Comparison of ENCODE assay signal across 16 cellular contexts in the genomic region with DNA sequence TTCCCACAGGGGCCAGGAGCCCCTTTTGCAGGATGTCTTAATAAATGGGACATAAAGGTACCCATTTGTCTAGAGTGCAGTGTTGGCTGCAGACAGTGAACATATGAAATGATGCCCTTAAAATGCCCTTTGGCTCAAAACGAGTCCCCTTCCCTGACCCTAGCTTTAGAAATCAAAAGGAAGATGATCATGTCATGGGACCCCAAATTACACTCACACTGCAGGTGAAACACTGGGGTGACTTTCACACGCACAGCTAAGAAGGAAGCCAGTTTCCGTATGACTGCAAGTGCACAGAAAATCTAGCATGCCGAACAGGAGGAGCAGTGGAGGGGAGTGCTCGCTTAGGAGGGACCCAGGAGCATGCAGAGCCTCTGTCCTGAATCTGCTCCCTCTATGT.
A peak's percentile ranks its signal among the peaks of the same experiment; 100 is the strongest.
DNase-seq lines count a peak whose midpoint lies in the region; ATAC-seq, FAIRE-seq and TF ChIP-seq lines count a peak whose summit lies in the region.
"Had no signal": no experiment of that assay in that cellular context is flagged by ENCODE, and none has a peak within 500 bp of the region (broad histone marks: within the 10 kb centered on the region; RNA-seq: fewer than 3 reads in every experiment).

No MANE protein-coding gene starts in this region.

- WGBS in mesenchymal stem cell = 76% methylated on average over 5 of the region's 5 CpGs

- H2BK15ac ChIP-seq in mesenchymal stem cell (ENCODE audit: low read depth, poor library complexity, severe bottlenecking) = peak overlapping the region; percentile 40

- H4K20me1 ChIP-seq in neural progenitor cell (ENCODE audit: low read depth) = no peaks in the 10 kb centered on the region

- in situ Hi-C loops in GM13976 (cut with MboI; ENCODE audit: low sequenced_read_pairs, unreplicated experiment) = no loop called here

- no peaks in the 10 kb centered on the region for H3K9me3 Mint-ChIP-seq in natural killer cell treated with Interleukin-12 subunit alpha and Interleukin-12 subunit beta and Interleukin-15 and Interleukin-18, amount 100 ng/mL, for 72 hours
- H3K9me3 Mint-ChIP-seq in natural killer cell (no peaks in the 10 kb centered on the region), neural progenitor cell (no peaks in the 10 kb centered on the region)
- H3K9me3 Mint-ChIP-seq in activated naive CD8-positive, alpha-beta T cell (ENCODE audit: low read depth) = no peaks in the 10 kb centered on the region
- H3K9me3 Mint-ChIP-seq: activated naive CD8-positive, alpha-beta T cell treated with anti-CD3 and anti-CD28 coated beads, Interleukin-2, amount 10 ng/mL, durations not matched to agents 7 days and 5 days; endodermal cell had no signal

- peaks cover 41% of the 10 kb centered on the region for H3K36me3 Mint-ChIP-seq in natural killer cell treated with Interleukin-12 subunit alpha and Interleukin-12 subunit beta and Interleukin-15 and Interleukin-18, amount 100 ng/mL, for 72 hours
- H3K36me3 Mint-ChIP-seq in natural killer cell (no peaks in the 10 kb centered on the region), neural progenitor cell (no peaks in the 10 kb centered on the region)
- peaks cover 8% of the 10 kb centered on the region for H3K36me3 Mint-ChIP-seq in activated naive CD8-positive, alpha-beta T cell

- TF ChIP-seq POLR2A in vagina (IDR thresholded peaks at IDR 0.05) (no peak), GM12891 (IDR thresholded peaks at IDR 0.05; ENCODE audit: low read depth, low read length) (no peak)

- H3K4me1 ChIP-seq in mesenchymal stem cell (ENCODE audit: control insufficient read depth, insufficient read depth, low read depth, low read length) (peaks cover 43% of the 10 kb centered on the region), vagina (peaks cover 88% of the 10 kb centered on the region), neural progenitor cell (peaks cover 14% of the 10 kb centered on the region)

- peak overlapping the region; percentile 100 for H2AK5ac ChIP-seq in mesenchymal stem cell (ENCODE audit: low read length, severe bottlenecking)

- H2BK120ac ChIP-seq in mesenchymal stem cell (ENCODE audit: low read depth, low read length) = peak overlapping the region; percentile 89

- TF ChIP-seq CTCF in natural killer cell (IDR thresholded peaks at IDR 0.05) (no peak), vagina (IDR thresholded peaks at IDR 0.05) (no peak), neural progenitor cell (IDR thresholded peaks at IDR 0.05) (no peak), GM13976 (IDR thresholded peaks at IDR 0.05; ENCODE audit: borderline replicate concordance, control extremely low read depth, extremely low read depth, insufficient read depth, missing control alignments) (no peak)

- H3K27ac Mint-ChIP-seq in natural killer cell treated with Interleukin-12 subunit alpha and Interleukin-12 subunit beta and Interleukin-15 and Interleukin-18, amount 100 ng/mL, for 72 hours = peak overlapping the region; percentile 60 to 84
- H3K27ac Mint-ChIP-seq in natural killer cell (peak overlapping the region in 1 of 2 donors; percentile 9), neural progenitor cell (no peak overlapping the region)
- H3K27ac Mint-ChIP-seq in activated naive CD8-positive, alpha-beta T cell = peak overlapping the region; percentile 73
- H3K27ac Mint-ChIP-seq: endodermal cell had no signal

- no peak for ATAC-seq in natural killer cell treated with Interleukin-12 subunit alpha and Interleukin-12 subunit beta and Interleukin-15 and Interleukin-18, amount 100 ng/mL, for 72 hours
- ATAC-seq in natural killer cell = no peak

- no peaks in the 10 kb centered on the region for H3K9me3 ChIP-seq in mesenchymal stem cell (ENCODE audit: control insufficient read depth, low read length)
- H3K9me3 ChIP-seq in vagina = no peaks in the 10 kb centered on the region
- H3K9me3 ChIP-seq in neural progenitor cell (ENCODE audit: low read depth) = no peaks in the 10 kb centered on the region

- peak overlapping the region; percentile 74 for H4K8ac ChIP-seq in mesenchymal stem cell (ENCODE audit: low read length)

- H2BK5ac ChIP-seq in mesenchymal stem cell (ENCODE audit: low read depth, low read length, poor library complexity, severe bottlenecking) = no peak overlapping the region

- no peaks in the 10 kb centered on the region for H3K27me3 Mint-ChIP-seq in natural killer cell treated with Interleukin-12 subunit alpha and Interleukin-12 subunit beta and Interleukin-15 and Interleukin-18, amount 100 ng/mL, for 72 hours
- H3K27me3 Mint-ChIP-seq in natural killer cell (ENCODE audit: low read depth in 2 of 2) = no peaks in the 10 kb centered on the region
- H3K27me3 Mint-ChIP-seq in activated naive CD8-positive, alpha-beta T cell = no peaks in the 10 kb centered on the region
- peaks cover 6% of the 10 kb centered on the region for H3K27me3 Mint-ChIP-seq in neural progenitor cell (ENCODE audit: insufficient read depth, low read depth)
- H3K27me3 Mint-ChIP-seq: activated naive CD8-positive, alpha-beta T cell treated with anti-CD3 and anti-CD28 coated beads, Interleukin-2, amount 10 ng/mL, durations not matched to agents 7 days and 5 days had no signal

- H3K18ac ChIP-seq in mesenchymal stem cell (ENCODE audit: low read depth in 1 of 2, low read length in 2 of 2) = peak overlapping the region; percentile 49 to 97

- H3K79me1 ChIP-seq in mesenchymal stem cell (replicated peaks; ENCODE audit: low read length, poor library complexity, severe bottlenecking) = no peaks in the 10 kb centered on the region

- H3K79me2 ChIP-seq in neural progenitor cell (ENCODE audit: low read depth) = no peaks in the 10 kb centered on the region

- H2BK12ac ChIP-seq in mesenchymal stem cell (ENCODE audit: low read length in 2 of 2) = peak overlapping the region; percentile 84 to 89

- H3K27me3 ChIP-seq in mesenchymal stem cell (ENCODE audit: control insufficient read depth in 1 of 2, insufficient read depth in 1 of 2, low read length in 2 of 2) (no peaks in the 10 kb centered on the region), vagina (no peaks in the 10 kb centered on the region), neural progenitor cell (no peaks in the 10 kb centered on the region)

- peak overlapping the region; percentile 95 for H3K27ac ChIP-seq in mesenchymal stem cell (ENCODE audit: low read length, poor library complexity, severe bottlenecking)
- peak overlapping the region; percentile 93 for H3K27ac ChIP-seq in vagina
- H3K27ac ChIP-seq in neural progenitor cell = no peak overlapping the region
- H3K27ac ChIP-seq: WERI-Rb-1 had no signal

- H3K4me2 ChIP-seq in mesenchymal stem cell (ENCODE audit: low read length, poor library complexity, severe bottlenecking) = no peak overlapping the region
- no peak overlapping the region for H3K4me2 ChIP-seq in neural progenitor cell

- no peak for FAIRE-seq in GM12891 (lab: Jason Lieb, UNC)

- H3K4me3 Mint-ChIP-seq in natural killer cell treated with Interleukin-12 subunit alpha and Interleukin-12 subunit beta and Interleukin-15 and Interleukin-18, amount 100 ng/mL, for 72 hours = no peak overlapping the region
- H3K4me3 Mint-ChIP-seq in natural killer cell = no peak overlapping the region
- no peak overlapping the region for H3K4me3 Mint-ChIP-seq in activated naive CD8-positive, alpha-beta T cell
- H3K4me3 Mint-ChIP-seq in neural progenitor cell = no peak overlapping the region
- H3K4me3 Mint-ChIP-seq: activated naive CD8-positive, alpha-beta T cell treated with anti-CD3 and anti-CD28 coated beads, Interleukin-2, amount 10 ng/mL, durations not matched to agents 7 days and 5 days; endodermal cell had no signal

- no peak for DNase-seq in natural killer cell treated with Interleukin-12 subunit alpha and Interleukin-12 subunit beta and Interleukin-15 and Interleukin-18, amount 100 ng/mL, for 72 hours (ENCODE audit: low spot score)
- DNase-seq in natural killer cell = no peak
- no peak for DNase-seq in mesenchymal stem cell
- no peak for DNase-seq in vagina (ENCODE audit: extremely low spot score in 2 of 2)
- no peak for DNase-seq in neural progenitor cell (ENCODE audit: low spot score)
- no peak for DNase-seq in GM13976 (ENCODE audit: low spot score)
- no peak for DNase-seq in GM12891 (ENCODE audit: insufficient read length, low spot score)
- DNase-seq: activated naive CD8-positive, alpha-beta T cell treated with anti-CD3 and anti-CD28 coated beads, Interleukin-2, amount 10 ng/mL, durations not matched to agents 7 days and 5 days; C1 segment of cervical spinal cord; endodermal cell; hippocampal formation; NCI-H446 treated with DMSO at 0.1 percent for 48 hours; retina; RPMI8226; WERI-Rb-1 had no signal

- H3F3A ChIP-seq in neural progenitor cell (ENCODE audit: low read depth) = no peaks in the 10 kb centered on the region

- H3K4me1 Mint-ChIP-seq in natural killer cell treated with Interleukin-12 subunit alpha and Interleukin-12 subunit beta and Interleukin-15 and Interleukin-18, amount 100 ng/mL, for 72 hours (ENCODE audit: low read depth in 2 of 2) = peaks cover 50 to 52% of the 10 kb centered on the region in 2 donors
- H3K4me1 Mint-ChIP-seq in natural killer cell = peaks cover 16 to 23% of the 10 kb centered on the region in 2 donors
- H3K4me1 Mint-ChIP-seq in activated naive CD8-positive, alpha-beta T cell (ENCODE audit: low read depth) = peaks cover 53% of the 10 kb centered on the region
- peaks cover 47% of the 10 kb centered on the region for H3K4me1 Mint-ChIP-seq in neural progenitor cell

- peak overlapping the region; percentile 87 for H4K91ac ChIP-seq in mesenchymal stem cell (ENCODE audit: low read length)

- H3K14ac ChIP-seq in mesenchymal stem cell (ENCODE audit: low read length in 2 of 2) = no peak overlapping the region

- H3K23ac ChIP-seq in mesenchymal stem cell (ENCODE audit: low read length in 2 of 2) = no peak overlapping the region

- H3K4ac ChIP-seq in mesenchymal stem cell (ENCODE audit: low read depth in 1 of 2, low read length in 2 of 2) = peak overlapping the region; percentile 1 to 79

- peaks cover 36 to 81% of the 10 kb centered on the region in 2 experiments for H3K36me3 ChIP-seq in mesenchymal stem cell (ENCODE audit: control insufficient read depth in 1 of 2, insufficient read depth in 2 of 2, low read depth in 1 of 2, low read length in 2 of 2)
- H3K36me3 ChIP-seq in vagina = peaks cover 0 to 18% of the 10 kb centered on the region in 2 donors
- no peaks in the 10 kb centered on the region for H3K36me3 ChIP-seq in neural progenitor cell
- H3K36me3 ChIP-seq: WERI-Rb-1 had no signal

- H3K4me3 ChIP-seq in mesenchymal stem cell (ENCODE audit: insufficient read depth in 1 of 2, low read depth in 1 of 2, low read length in 2 of 2) (peak overlapping the region in 1 of 2 experiments; percentile 14), vagina (no peak overlapping the region), neural progenitor cell (no peak overlapping the region)

- H3K9ac ChIP-seq in mesenchymal stem cell (ENCODE audit: low read length) (peak overlapping the region; percentile 80), neural progenitor cell (no peak overlapping the region)

- no peak overlapping the region for H2AFZ ChIP-seq in mesenchymal stem cell (ENCODE audit: low read depth, low read length)
- no peak overlapping the region for H2AFZ ChIP-seq in neural progenitor cell (replicated peaks)

- intact Hi-C loops in natural killer cell (cut with micrococcal nuclease) (no loop called here), vagina (cut with DNase I) (no loop called here)

TF ChIP-seq in GM12891, 5 proteins besides CTCF, POLR2A, EP300 and RAD21 (continues in another document):
- TF ChIP-seq TAF1 (IDR thresholded peaks at IDR 0.05; ENCODE audit: low read depth, low read length) (no peak), SPI1 (IDR thresholded peaks at IDR 0.05; ENCODE audit: low read depth, low read length) (no peak)
